Comparison of ENCODE assay signal across 7 cellular contexts in genomic region chr17:46744441-46744840, GRCh38.
"Had no signal": no experiment of that assay in that cellular context is flagged by ENCODE, and none has a peak within 500 bp of the region (broad histone marks: within the 10 kb centered on the region; RNA-seq: fewer than 3 reads in every experiment).

No MANE protein-coding gene starts in this region.

- H3K4me3 ChIP-seq: GM23248 had no signal

- H3K36me3 Mint-ChIP-seq: IgD-negative memory B cell had no signal

- ATAC-seq: HCT116, HepG2 had no signal

- H3K27me3 Mint-ChIP-seq: IgD-negative memory B cell had no signal

- H3K9me3 Mint-ChIP-seq: H9, HFFc6, IgD-negative memory B cell had no signal

- DNase-seq: GM23248, H9, HFFc6, KBM-7 had no signal

- H3K27ac Mint-ChIP-seq: IgD-negative memory B cell had no signal

- H3K4me3 Mint-ChIP-seq: H9, HFFc6, IgD-negative memory B cell had no signal
